In the genomic region with DNA sequence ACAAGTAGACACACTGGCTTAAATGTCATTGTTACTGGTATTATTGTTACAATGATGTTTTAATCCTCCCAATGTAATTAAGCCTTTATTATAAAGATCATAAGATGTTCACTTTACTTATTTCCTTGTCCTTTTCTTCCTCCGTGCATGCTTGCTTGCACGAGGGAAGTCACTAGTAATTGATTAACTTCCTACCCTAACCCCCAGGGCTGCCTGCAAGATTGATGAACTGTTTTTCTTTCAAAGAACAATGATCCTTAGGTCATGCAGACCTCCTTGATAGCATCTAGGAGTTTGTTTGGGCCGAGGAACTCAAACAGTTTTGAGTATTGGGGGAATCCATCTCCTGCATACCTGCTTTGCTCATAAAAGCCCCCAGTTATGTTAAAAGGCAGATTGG, we compare ENCODE assay signal across 16 cellular contexts.
"Had no signal": no experiment of that assay in that cellular context is flagged by ENCODE, and none has a peak within 500 bp of the region (broad histone marks: within the 10 kb centered on the region; RNA-seq: fewer than 3 reads in every experiment).

No MANE protein-coding gene starts in this region.

- H3K36me3 ChIP-seq: heart left ventricle, neural progenitor cell, ovary, thyroid gland had no signal

- H3K36me3 Mint-ChIP-seq: neural progenitor cell; stimulated activated effector memory CD8-positive, alpha-beta T cell treated with anti-CD3 and anti-CD28 coated beads, Interleukin-12 subunit alpha, Interleukin-12 subunit beta, amount 100 ng/mL, for 72 hours had no signal

- DNase-seq: activated CD4-positive, CD25-positive, alpha-beta regulatory T cell treated with anti-CD3 and anti-CD28 coated beads, Interleukin-2, amount 50 U/mL, for 72 hours; activated naive CD4-positive, alpha-beta T cell treated with Interleukin-2 at 50 U/mL for 16 hours; aorta; cerebellar nuclear complex; effector memory CD4-positive, alpha-beta T cell; heart left ventricle; left colon; ovary; stimulated activated CD4-positive, alpha-beta T cell treated with anti-CD3 and anti-CD28 coated beads, Interleukin-12 subunit alpha, Interleukin-12 subunit beta, amount 100 ng/mL, for 4 hours; stimulated activated CD4-positive, alpha-beta T cell treated with anti-CD3 and anti-CD28 coated beads, Interleukin-2, amount 100 ng/mL, for 24 hours; T-helper 9 cell; thyroid gland had no signal

- H3K4me3 Mint-ChIP-seq: activated T-helper 17 cell treated with anti-CD3 and anti-CD28 coated beads, Interleukin-2, amount 50 U/mL, for 72 hours; dendritic cell treated with granulocyte-macrophage colony-stimulating factor and Interleukin-4, amounts not matched to agents 40 ng/mL and 50 ng/mL, for 4 days; neural progenitor cell; stimulated activated effector memory CD8-positive, alpha-beta T cell treated with anti-CD3 and anti-CD28 coated beads, Interleukin-12 subunit alpha, Interleukin-12 subunit beta, amount 100 ng/mL, for 72 hours had no signal

- H3K9me3 ChIP-seq: heart left ventricle, ovary, thyroid gland had no signal

- ATAC-seq: activated T-helper 17 cell treated with anti-CD3 and anti-CD28 coated beads, Interleukin-2, amount 50 U/mL, for 72 hours; heart left ventricle; left colon had no signal

- H3K27me3 ChIP-seq: heart left ventricle, neural progenitor cell, ovary, thyroid gland had no signal

- H3K9me3 Mint-ChIP-seq: activated T-helper 17 cell treated with anti-CD3 and anti-CD28 coated beads, Interleukin-2, amount 50 U/mL, for 72 hours; dendritic cell treated with granulocyte-macrophage colony-stimulating factor and Interleukin-4, amounts not matched to agents 40 ng/mL and 50 ng/mL, for 4 days; stimulated activated effector memory CD8-positive, alpha-beta T cell treated with anti-CD3 and anti-CD28 coated beads, Interleukin-12 subunit alpha, Interleukin-12 subunit beta, amount 100 ng/mL, for 72 hours had no signal

- H2AFZ ChIP-seq: neural progenitor cell had no signal

- H3K27ac Mint-ChIP-seq: activated T-helper 17 cell treated with anti-CD3 and anti-CD28 coated beads, Interleukin-2, amount 50 U/mL, for 72 hours; dendritic cell treated with granulocyte-macrophage colony-stimulating factor and Interleukin-4, amounts not matched to agents 40 ng/mL and 50 ng/mL, for 4 days; neural progenitor cell; stimulated activated effector memory CD8-positive, alpha-beta T cell treated with anti-CD3 and anti-CD28 coated beads, Interleukin-12 subunit alpha, Interleukin-12 subunit beta, amount 100 ng/mL, for 72 hours had no signal

- H3K4me3 ChIP-seq: heart left ventricle, neural progenitor cell, ovary, thyroid gland had no signal

- H3K4me1 ChIP-seq: heart left ventricle, thyroid gland had no signal

- H3K4me2 ChIP-seq: neural progenitor cell had no signal

- H3K27ac ChIP-seq: heart left ventricle, neural progenitor cell, ovary, thyroid gland had no signal

- H3K4me1 Mint-ChIP-seq: activated T-helper 17 cell treated with anti-CD3 and anti-CD28 coated beads, Interleukin-2, amount 50 U/mL, for 72 hours; stimulated activated effector memory CD8-positive, alpha-beta T cell treated with anti-CD3 and anti-CD28 coated beads, Interleukin-12 subunit alpha, Interleukin-12 subunit beta, amount 100 ng/mL, for 72 hours had no signal

- H3K9ac ChIP-seq: neural progenitor cell had no signal
